Comparison of ENCODE assay signal across 1 cellular context in the genomic region with DNA sequence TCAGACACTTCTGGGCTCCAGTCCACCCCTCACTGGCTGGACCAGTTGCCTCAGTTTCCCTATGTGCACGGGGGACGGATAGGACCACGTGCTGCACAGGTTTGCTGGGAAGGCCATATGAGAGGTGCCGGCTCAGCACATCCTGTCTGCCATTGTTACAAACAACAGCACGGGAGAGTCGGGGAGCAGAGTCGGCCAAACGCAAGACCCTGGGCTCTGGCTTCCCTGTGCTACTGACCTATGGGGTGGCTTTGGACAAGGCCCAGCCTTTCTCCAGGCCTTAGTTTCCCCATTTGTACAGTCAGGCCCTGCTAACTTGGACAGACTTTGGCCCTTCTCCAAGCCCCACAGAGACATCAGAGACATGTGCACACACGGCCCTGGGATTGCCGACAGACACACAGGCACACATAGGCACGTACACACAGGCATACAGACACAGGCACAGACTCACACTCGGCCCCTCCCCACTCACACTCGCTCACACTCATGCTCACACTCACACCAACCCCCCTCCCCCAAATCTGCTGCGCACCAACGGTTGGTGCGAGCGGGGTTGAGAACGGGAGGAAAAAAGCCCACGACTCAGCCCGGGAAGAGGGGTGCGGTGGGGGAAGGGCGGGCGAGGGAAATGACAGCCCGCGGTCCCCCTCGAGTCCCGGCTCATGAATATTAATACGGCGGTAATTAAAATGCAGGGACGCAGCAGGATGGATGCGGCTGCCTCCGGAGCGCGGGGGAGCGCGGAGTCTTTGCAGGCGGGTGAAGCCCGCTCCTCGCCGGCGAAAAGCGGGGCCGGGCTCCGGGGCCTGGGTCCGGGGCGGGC.
TF ChIP-seq lines count a peak whose summit lies in the region.

No MANE protein-coding gene starts in this region.

TF ChIP-seq in IMR-90, 13 proteins besides CTCF, POLR2A, EP300 and RAD21 (continued from another document):
- TF ChIP-seq, protein P1, sequence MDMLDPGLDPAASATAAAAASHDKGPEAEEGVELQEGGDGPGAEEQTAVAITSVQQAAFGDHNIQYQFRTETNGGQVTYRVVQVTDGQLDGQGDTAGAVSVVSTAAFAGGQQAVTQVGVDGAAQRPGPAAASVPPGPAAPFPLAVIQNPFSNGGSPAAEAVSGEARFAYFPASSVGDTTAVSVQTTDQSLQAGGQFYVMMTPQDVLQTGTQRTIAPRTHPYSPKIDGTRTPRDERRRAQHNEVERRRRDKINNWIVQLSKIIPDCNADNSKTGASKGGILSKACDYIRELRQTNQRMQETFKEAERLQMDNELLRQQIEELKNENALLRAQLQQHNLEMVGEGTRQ (IDR thresholded peaks at IDR 0.05; ENCODE audit: low read depth, low read length): 0 out of 2 replicates have a peak, but pooled peaks have one; percentile 2
- TF ChIP-seq CEBPB (IDR thresholded peaks at IDR 0.05; ENCODE audit: low read depth, low read length) (no peak), MAFK (IDR thresholded peaks at IDR 0.05; ENCODE audit: low read depth, low read length) (peak; percentile 64)
